Comparison of ENCODE assay signal across 10 cellular contexts in genomic region chr5:8756498-8757084, GRCh38.
DNase-seq lines count a peak whose midpoint lies in the region; ATAC-seq, FAIRE-seq and TF ChIP-seq lines count a peak whose summit lies in the region.
"Had no signal": no experiment of that assay in that cellular context is flagged by ENCODE, and none has a peak within 500 bp of the region (broad histone marks: within the 10 kb centered on the region; RNA-seq: fewer than 3 reads in every experiment).

No MANE protein-coding gene starts in this region.

- no peaks in the 10 kb centered on the region for H3K4me1 Mint-ChIP-seq in T-helper 17 cell
- H3K4me1 Mint-ChIP-seq: naive B cell had no signal

- FAIRE-seq in GM19239 (lab: Jason Lieb, UNC): no peak

- H3K27ac Mint-ChIP-seq in T-helper 17 cell: no peak overlapping the region
- H3K27ac Mint-ChIP-seq: naive B cell; T-helper 1 cell treated with Interleukin-12 subunit alpha and Interleukin-12 subunit beta and Interleukin-4 antibody, amounts not matched to agents 30 μg/mL and 1 μg/mL, for 36 hours had no signal

- peak; percentile 35 for DNase-seq in NCI-H1092 treated with DMSO at 0.1 percent for 48 hours (lab: John Stamatoyannopoulos, UW)
- peak; percentile 26 for DNase-seq in amniotic stem cell (lab: John Stamatoyannopoulos, UW)
- DNase-seq in left lobe of liver (ENCODE audit: low spot score): no peak
- DNase-seq in stimulated activated CD4-positive, alpha-beta T cell treated with anti-CD3 and anti-CD28 coated beads, Interleukin-15, amount 100 ng/mL, for 24 hours: no peak
- DNase-seq in SKM-1 treated with dmso at 0.1 percent for 144 hours (lab: John Stamatoyannopoulos, UW; ENCODE audit: unreplicated experiment): no peak
- no peak for DNase-seq in GM19239 (ENCODE audit: insufficient read length, low spot score)
- DNase-seq in T-helper 17 cell: no peak
- DNase-seq: naive B cell had no signal

- no peaks in the 10 kb centered on the region for H3K9me3 ChIP-seq in T-helper 17 cell (ENCODE audit: control insufficient read depth, low read length, poor library complexity, severe bottlenecking)

- no peaks in the 10 kb centered on the region for H3K36me3 Mint-ChIP-seq in T-helper 17 cell (ENCODE audit: low read depth)
- H3K36me3 Mint-ChIP-seq: naive B cell had no signal

- TF ChIP-seq CTCF in GM12874 (IDR thresholded peaks at IDR 0.05; ENCODE audit: insufficient read depth, low read depth, low read length): peak; percentile 7; the same call in 1 of the 2 replicates

- no peaks in the 10 kb centered on the region for H3K27me3 Mint-ChIP-seq in T-helper 17 cell
- H3K27me3 Mint-ChIP-seq: naive B cell had no signal

- no peak overlapping the region for H3K4me3 Mint-ChIP-seq in T-helper 17 cell
- H3K4me3 Mint-ChIP-seq: naive B cell; T-helper 1 cell treated with Interleukin-12 subunit alpha and Interleukin-12 subunit beta and Interleukin-4 antibody, amounts not matched to agents 30 μg/mL and 1 μg/mL, for 36 hours had no signal

- peak; percentile 52 for ATAC-seq in left lobe of liver
- no peak for ATAC-seq in T-helper 17 cell

Comparison
In these comparisons a context has a peak if more than half of its experiments do, and no peak if none do; other contexts are left out.
1. DNase-seq: peak in NCI-H1092 treated with DMSO at 0.1 percent for 48 hours (single experiment) and amniotic stem cell (single experiment); none in left lobe of liver (single experiment), stimulated activated CD4-positive, alpha-beta T cell treated with anti-CD3 and anti-CD28 coated beads, Interleukin-15, amount 100 ng/mL, for 24 hours (single experiment), SKM-1 treated with dmso at 0.1 percent for 144 hours (single experiment), GM19239 (single experiment) and T-helper 17 cell (0 of 3).